Comparison of ENCODE assay signal across 13 cellular contexts in the genomic region with DNA sequence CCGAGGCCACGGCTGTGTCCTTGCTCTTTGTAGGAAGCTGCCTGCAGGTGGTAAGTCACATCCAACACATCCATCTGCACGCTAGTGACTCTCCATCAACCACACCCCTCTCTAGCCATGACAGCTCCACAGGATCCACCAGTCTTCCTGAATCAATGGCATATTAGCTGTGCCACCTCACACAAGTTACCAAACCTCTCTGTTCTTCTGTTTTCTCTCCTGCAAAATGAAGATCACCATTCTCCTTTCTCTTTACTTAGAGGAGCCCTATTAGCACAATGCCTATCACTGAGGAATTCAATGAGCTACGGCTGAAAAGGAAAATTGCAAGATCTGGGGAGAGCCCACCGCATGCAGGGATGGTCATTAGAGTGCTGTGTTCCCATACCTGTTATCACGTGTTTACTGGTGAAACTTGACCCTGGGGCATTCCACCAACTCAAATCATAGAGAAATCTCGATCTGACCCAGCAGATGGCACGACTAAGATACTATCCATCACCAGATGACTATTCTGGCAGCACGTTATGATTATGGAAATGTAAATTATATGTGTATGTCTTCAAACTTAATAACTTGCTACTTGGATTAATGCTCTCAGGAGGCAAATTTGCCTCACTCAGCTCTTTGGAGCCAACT. TPM values are rescaled to one million over a fixed set of nuclear protein-coding genes. Genes with fewer than 3 reads are reported as not detected.
A peak's percentile ranks its signal among the peaks of the same experiment; 100 is the strongest.
DNase-seq lines count a peak whose midpoint lies in the region; ATAC-seq and FAIRE-seq lines count a peak whose summit lies in the region.
"Had no signal": no experiment of that assay in that cellular context is flagged by ENCODE, and none has a peak within 500 bp of the region (broad histone marks: within the 10 kb centered on the region; RNA-seq: fewer than 3 reads in every experiment).

No MANE protein-coding gene starts in this region.

- peaks cover 29 to 59% (median 36%) of the 10 kb centered on the region in 3 donors for H3K4me1 Mint-ChIP-seq in CD8-positive, alpha-beta memory T cell
- peaks cover 30% of the 10 kb centered on the region for H3K4me1 Mint-ChIP-seq in activated naive CD8-positive, alpha-beta T cell treated with anti-CD3 and anti-CD28 coated beads, Interleukin-2, amount 10 ng/mL, durations not matched to agents 7 days and 5 days

- no peak overlapping the region for H3K4me3 ChIP-seq in CD8-positive, alpha-beta memory T cell (ENCODE audit: low read length)
- no peak overlapping the region for H3K4me3 ChIP-seq in small intestine (ENCODE audit: low read depth in 1 of 2, low read length in 2 of 2)
- H3K4me3 ChIP-seq: cardiac muscle cell, heart left ventricle, sigmoid colon, tibial nerve had no signal

- no peaks in the 10 kb centered on the region for H3K27me3 ChIP-seq in CD8-positive, alpha-beta memory T cell (ENCODE audit: insufficient read depth, low read length, poor library complexity, severe bottlenecking)
- no peaks in the 10 kb centered on the region for H3K27me3 ChIP-seq in small intestine (ENCODE audit: control insufficient read depth in 2 of 2, insufficient read depth in 2 of 2, low read length in 2 of 2)
- H3K27me3 ChIP-seq: cardiac muscle cell, sigmoid colon, tibial nerve had no signal

- 54 to 56% (median 56%) methylated on average over 9 of the region's 9 CpGs for WGBS in small intestine, 3 donors

- H3K27me3 Mint-ChIP-seq in CD8-positive, alpha-beta memory T cell = peaks cover 2 to 4% of the 10 kb centered on the region in 2 donors
- no peaks in the 10 kb centered on the region for H3K27me3 Mint-ChIP-seq in activated naive CD8-positive, alpha-beta T cell treated with anti-CD3 and anti-CD28 coated beads, Interleukin-2, amount 10 ng/mL, durations not matched to agents 7 days and 5 days

- H3K36me3 ChIP-seq in CD8-positive, alpha-beta memory T cell (ENCODE audit: insufficient read depth, low read length) = no peaks in the 10 kb centered on the region
- no peaks in the 10 kb centered on the region for H3K36me3 ChIP-seq in small intestine (ENCODE audit: control insufficient read depth in 2 of 2, insufficient read depth in 2 of 2, low read length in 2 of 2)
- H3K36me3 ChIP-seq: cardiac muscle cell, heart left ventricle, sigmoid colon, tibial nerve had no signal

- no peaks in the 10 kb centered on the region for H3K9me3 Mint-ChIP-seq in CD8-positive, alpha-beta memory T cell
- no peaks in the 10 kb centered on the region for H3K9me3 Mint-ChIP-seq in activated naive CD8-positive, alpha-beta T cell treated with anti-CD3 and anti-CD28 coated beads, Interleukin-2, amount 10 ng/mL, durations not matched to agents 7 days and 5 days
- H3K9me3 Mint-ChIP-seq: naive thymus-derived CD4-positive, alpha-beta T cell had no signal

- H3K27ac Mint-ChIP-seq in CD8-positive, alpha-beta memory T cell = peak overlapping the region in 7 of 8 donors; percentile 45 to 88 (median 84)
- peak overlapping the region; percentile 64 for H3K27ac Mint-ChIP-seq in activated naive CD8-positive, alpha-beta T cell treated with anti-CD3 and anti-CD28 coated beads, Interleukin-2, amount 10 ng/mL, durations not matched to agents 7 days and 5 days

- no peak for DNase-seq in CD8-positive, alpha-beta memory T cell
- no peak for DNase-seq in activated naive CD8-positive, alpha-beta T cell treated with anti-CD3 and anti-CD28 coated beads, Interleukin-2, amount 10 ng/mL, durations not matched to agents 7 days and 5 days
- DNase-seq in amniotic stem cell (lab: John Stamatoyannopoulos, UW) = no peak
- DNase-seq in small intestine = no peak
- DNase-seq: heart left ventricle, left colon, sigmoid colon had no signal

- CTCF ChIA-PET in CD8-positive, alpha-beta memory T cell (lab: Charles Lee) = interaction anchor here (0.7 to 5.1 kb wide), 8 partner anchors 13 to 170 kb away, joined by 3 to 54 read pairs (median 6); partner anchors contain the start of gene WHRN

- peaks cover 11% of the 10 kb centered on the region for H3K4me1 ChIP-seq in CD8-positive, alpha-beta memory T cell (ENCODE audit: insufficient read depth, low read length)
- no peaks in the 10 kb centered on the region for H3K4me1 ChIP-seq in small intestine (ENCODE audit: control insufficient read depth in 2 of 2, insufficient read depth in 1 of 2, low read depth in 1 of 2, low read length in 1 of 2)
- H3K4me1 ChIP-seq: tibial nerve had no signal

- H3K36me3 Mint-ChIP-seq in CD8-positive, alpha-beta memory T cell = peaks cover 0 to 3% (median 2%) of the 10 kb centered on the region in 3 donors
- no peaks in the 10 kb centered on the region for H3K36me3 Mint-ChIP-seq in activated naive CD8-positive, alpha-beta T cell treated with anti-CD3 and anti-CD28 coated beads, Interleukin-2, amount 10 ng/mL, durations not matched to agents 7 days and 5 days

- peak overlapping the region in 1 of 7 donors; percentile 20 for H3K4me3 Mint-ChIP-seq in CD8-positive, alpha-beta memory T cell
- H3K4me3 Mint-ChIP-seq in activated naive CD8-positive, alpha-beta T cell treated with anti-CD3 and anti-CD28 coated beads, Interleukin-2, amount 10 ng/mL, durations not matched to agents 7 days and 5 days = no peak overlapping the region

- no peak for FAIRE-seq in small intestine (lab: Jason Lieb, UNC)

- no peaks in the 10 kb centered on the region for H3K9me3 ChIP-seq in CD8-positive, alpha-beta memory T cell (ENCODE audit: low read length)
- no peaks in the 10 kb centered on the region for H3K9me3 ChIP-seq in small intestine (ENCODE audit: control insufficient read depth, low read depth)
- H3K9me3 ChIP-seq: heart left ventricle, sigmoid colon, tibial nerve had no signal

- no peak overlapping the region for H3K27ac ChIP-seq in CD8-positive, alpha-beta memory T cell (ENCODE audit: low read depth, low read length)
- H3K27ac ChIP-seq in small intestine (ENCODE audit: low read depth in 1 of 2, low read length in 1 of 2) = no peak overlapping the region
- H3K27ac ChIP-seq: cardiac muscle cell, heart left ventricle, sigmoid colon, tibial nerve had no signal

- POLR2A ChIA-PET in CD8-positive, alpha-beta memory T cell (lab: Charles Lee) = interaction anchor here (1.3 to 1.6 kb wide), 2 partner anchors 18 to 33 kb away, joined by 3 to 7 read pairs; no protein-coding TSS in a partner anchor
- POLR2A ChIA-PET in activated naive CD8-positive, alpha-beta T cell treated with anti-CD3 and anti-CD28 coated beads, Interleukin-2, amount 10 ng/mL, durations not matched to agents 7 days and 5 days (lab: Charles Lee) = interaction anchor here (0.7 to 1.5 kb wide), 2 partner anchors 103 to 108 kb away, joined by 3 to 5 read pairs; partner anchors contain the start of gene ATP6V1G1

- ATAC-seq in GM18870 (IDR thresholded peaks at IDR 0.05; ENCODE audit: unreplicated experiment) = peak; percentile 40
- ATAC-seq in HG03378 (IDR thresholded peaks at IDR 0.05; ENCODE audit: unreplicated experiment) = peak; percentile 28
- no peak for ATAC-seq in activated naive CD8-positive, alpha-beta T cell treated with anti-CD3 and anti-CD28 coated beads, Interleukin-2, amount 10 ng/mL, durations not matched to agents 7 days and 5 days (ENCODE audit: low read depth)
- ATAC-seq in GM18519 (IDR thresholded peaks at IDR 0.05; ENCODE audit: low FRiP score, unreplicated experiment) = no peak
- ATAC-seq: heart left ventricle, left colon had no signal

RNA-seq across cellular contexts. Expression of gene WHRN, which starts 20.9 kb away (rescaled TPM):
- 1 to 10 TPM; 8.6 to 9.0 TPM for total RNA-seq in CD8-positive, alpha-beta memory T cell
- polyA plus RNA-seq in CD8-positive, alpha-beta memory T cell = 5.5 TPM
- total RNA-seq in activated naive CD8-positive, alpha-beta T cell treated with anti-CD3 and anti-CD28 coated beads, Interleukin-2, amount 10 ng/mL, durations not matched to agents 7 days and 5 days = 10 to 100 TPM; 10.5 TPM
- 1 to 10 TPM; 2.7 to 8.6 (median 7.2) TPM for polyA plus RNA-seq in small intestine

Comparison
In these comparisons a context has a peak if more than half of its experiments do, and no peak if none do; other contexts are left out.
1. ATAC-seq: peak in GM18870 (single experiment) and HG03378 (single experiment); none in activated naive CD8-positive, alpha-beta T cell treated with anti-CD3 and anti-CD28 coated beads, Interleukin-2, amount 10 ng/mL, durations not matched to agents 7 days and 5 days (single experiment) and GM18519 (single experiment).